In the genomic region with DNA sequence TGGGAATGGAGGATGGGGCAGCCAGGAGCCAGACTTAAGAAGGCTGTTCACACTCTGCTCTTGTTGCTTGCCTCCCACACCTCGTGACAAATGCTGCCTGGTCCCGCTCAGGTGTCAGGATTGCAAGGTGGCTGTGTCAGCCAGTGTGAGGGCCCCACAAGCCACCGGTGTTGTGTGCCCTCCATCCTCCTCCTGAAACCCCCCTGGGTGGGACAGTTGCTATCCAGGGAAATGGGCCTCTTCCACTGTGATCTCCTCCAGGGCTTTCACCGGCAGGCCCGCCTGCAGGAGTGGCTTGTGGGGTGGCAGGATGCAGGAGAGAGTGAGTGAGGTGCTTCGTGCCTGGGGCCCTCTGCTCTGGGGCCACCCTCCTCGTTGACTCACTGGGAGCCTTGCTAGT, we compare ENCODE assay signal across 16 cellular contexts. TPM values are rescaled to one million over a fixed set of nuclear protein-coding genes. Genes with fewer than 3 reads are reported as not detected.
"Had no signal": no experiment of that assay in that cellular context is flagged by ENCODE, and none has a peak within 500 bp of the region (broad histone marks: within the 10 kb centered on the region; RNA-seq: fewer than 3 reads in every experiment).

No MANE protein-coding gene starts in this region.

RNA-seq across cellular contexts. Expression of a gene that starts 16.4 kb away (rescaled TPM):
- total RNA-seq: kidney epithelial cell; left ventricle myocardium inferior; lower leg skin; myocyte; naive thymus-derived CD4-positive, alpha-beta T cell; natural killer cell treated with Interleukin-12 subunit alpha and Interleukin-12 subunit beta and Interleukin-15 and Interleukin-18, amount 100 ng/mL, for 72 hours; psoas muscle; skeletal muscle tissue; smooth muscle cell; thyroid gland; ureter had no signal
- polyA plus RNA-seq: naive thymus-derived CD4-positive, alpha-beta T cell; psoas muscle; smooth muscle cell had no signal

RNA-seq across cellular contexts. Expression of a gene that starts 28.3 kb away (rescaled TPM):
- total RNA-seq: kidney epithelial cell; left ventricle myocardium inferior; lower leg skin; myocyte; naive thymus-derived CD4-positive, alpha-beta T cell; natural killer cell treated with Interleukin-12 subunit alpha and Interleukin-12 subunit beta and Interleukin-15 and Interleukin-18, amount 100 ng/mL, for 72 hours; psoas muscle; skeletal muscle tissue; smooth muscle cell; ureter had no signal
- polyA plus RNA-seq: heart left ventricle; immature natural killer cell; lung; naive thymus-derived CD4-positive, alpha-beta T cell; neural cell; psoas muscle; smooth muscle cell; stomach had no signal
